Comparison of ENCODE assay signal across 20 cellular contexts in genomic region chr20:59664389-59665055, GRCh38.
"Had no signal": no experiment of that assay in that cellular context is flagged by ENCODE, and none has a peak within 500 bp of the region (broad histone marks: within the 10 kb centered on the region; RNA-seq: fewer than 3 reads in every experiment).

No MANE protein-coding gene starts in this region.

- ATAC-seq: body of pancreas; stimulated activated naive CD8-positive, alpha-beta T cell treated with anti-CD3 and anti-CD28 coated beads, Interleukin-15, amount 100 ng/mL, for 72 hours; T-cell had no signal

- H3K27ac ChIP-seq: body of pancreas, suprapubic skin, transverse colon, vagina had no signal

- H3K4me3 Mint-ChIP-seq: activated CD4-positive, alpha-beta memory T cell treated with anti-CD3 and anti-CD28 coated beads, Interleukin-2, amount 10 ng/mL, durations not matched to agents 7 days and 5 days; activated naive CD8-positive, alpha-beta T cell treated with anti-CD3 and anti-CD28 coated beads, Interleukin-2, amount 10 ng/mL, durations not matched to agents 7 days and 5 days; activated T-cell treated with anti-CD3 and anti-CD28 coated beads, Interleukin-2, amount 50 U/mL, for 24 hours; immature natural killer cell; stimulated activated naive CD8-positive, alpha-beta T cell treated with anti-CD3 and anti-CD28 coated beads, Interleukin-15, amount 100 ng/mL, for 72 hours; T-cell had no signal

- H3K9me3 Mint-ChIP-seq: activated CD4-positive, alpha-beta memory T cell treated with anti-CD3 and anti-CD28 coated beads, Interleukin-2, amount 10 ng/mL, durations not matched to agents 7 days and 5 days had no signal

- H3K9me3 ChIP-seq: body of pancreas, suprapubic skin, transverse colon, vagina had no signal

- DNase-seq: activated CD4-positive, alpha-beta memory T cell treated with anti-CD3 and anti-CD28 coated beads, Interleukin-2, amount 10 ng/mL, durations not matched to agents 7 days and 5 days; activated CD4-positive, alpha-beta T cell treated with anti-CD3 and anti-CD28 coated beads for 48 hours; activated CD4-positive, CD25-positive, alpha-beta regulatory T cell; activated naive CD4-positive, alpha-beta T cell treated with Interleukin-2 at 50 U/mL for 16 hours; activated naive CD8-positive, alpha-beta T cell treated with anti-CD3 and anti-CD28 coated beads, Interleukin-2, amount 10 ng/mL, durations not matched to agents 7 days and 5 days; activated T-cell treated with anti-CD3 and anti-CD28 coated beads, Interleukin-2, amount 50 U/mL, for 24 hours; body of pancreas; cortex of kidney; effector memory CD4-positive, alpha-beta T cell; immature natural killer cell; occipital lobe; retina; stimulated activated CD4-positive, alpha-beta T cell treated with anti-CD3 and anti-CD28 coated beads, Interleukin-2, amount 100 ng/mL, for 48 hours; stimulated activated naive CD8-positive, alpha-beta T cell treated with anti-CD3 and anti-CD28 coated beads, Interleukin-15, amount 100 ng/mL, for 72 hours; T-cell; T-helper 9 cell; transverse colon had no signal

- H3K27me3 Mint-ChIP-seq: activated CD4-positive, alpha-beta memory T cell treated with anti-CD3 and anti-CD28 coated beads, Interleukin-2, amount 10 ng/mL, durations not matched to agents 7 days and 5 days had no signal

- H3K4me1 ChIP-seq: body of pancreas, suprapubic skin, transverse colon, vagina had no signal

- H3K36me3 ChIP-seq: suprapubic skin, transverse colon, vagina had no signal

- H3K4me1 Mint-ChIP-seq: activated CD4-positive, alpha-beta memory T cell treated with anti-CD3 and anti-CD28 coated beads, Interleukin-2, amount 10 ng/mL, durations not matched to agents 7 days and 5 days; activated naive CD8-positive, alpha-beta T cell treated with anti-CD3 and anti-CD28 coated beads, Interleukin-2, amount 10 ng/mL, durations not matched to agents 7 days and 5 days; immature natural killer cell; stimulated activated naive CD8-positive, alpha-beta T cell treated with anti-CD3 and anti-CD28 coated beads, Interleukin-15, amount 100 ng/mL, for 72 hours; T-cell had no signal

- H3K27me3 ChIP-seq: body of pancreas, vagina had no signal

- H3K27ac Mint-ChIP-seq: activated CD4-positive, alpha-beta memory T cell treated with anti-CD3 and anti-CD28 coated beads, Interleukin-2, amount 10 ng/mL, durations not matched to agents 7 days and 5 days; activated naive CD8-positive, alpha-beta T cell treated with anti-CD3 and anti-CD28 coated beads, Interleukin-2, amount 10 ng/mL, durations not matched to agents 7 days and 5 days; activated T-cell treated with anti-CD3 and anti-CD28 coated beads, Interleukin-2, amount 50 U/mL, for 24 hours; activated T-helper 2 cell treated with anti-CD3 and anti-CD28 coated beads, Interferon-gamma antibody, Interleukin-2, Interleukin-4, amounts not matched to agents 10 μg/mL and 5 μg/mL and 100 μg/mL, durations not matched to agents 14 hours and 24 hours and 36 hours; immature natural killer cell; T-cell had no signal

- H3K4me3 ChIP-seq: body of pancreas, suprapubic skin, transverse colon, vagina had no signal

- H3K36me3 Mint-ChIP-seq: activated naive CD8-positive, alpha-beta T cell treated with anti-CD3 and anti-CD28 coated beads, Interleukin-2, amount 10 ng/mL, durations not matched to agents 7 days and 5 days; immature natural killer cell; T-cell had no signal
